13 cellular contexts compared by ENCODE assay signal in the genomic region with DNA sequence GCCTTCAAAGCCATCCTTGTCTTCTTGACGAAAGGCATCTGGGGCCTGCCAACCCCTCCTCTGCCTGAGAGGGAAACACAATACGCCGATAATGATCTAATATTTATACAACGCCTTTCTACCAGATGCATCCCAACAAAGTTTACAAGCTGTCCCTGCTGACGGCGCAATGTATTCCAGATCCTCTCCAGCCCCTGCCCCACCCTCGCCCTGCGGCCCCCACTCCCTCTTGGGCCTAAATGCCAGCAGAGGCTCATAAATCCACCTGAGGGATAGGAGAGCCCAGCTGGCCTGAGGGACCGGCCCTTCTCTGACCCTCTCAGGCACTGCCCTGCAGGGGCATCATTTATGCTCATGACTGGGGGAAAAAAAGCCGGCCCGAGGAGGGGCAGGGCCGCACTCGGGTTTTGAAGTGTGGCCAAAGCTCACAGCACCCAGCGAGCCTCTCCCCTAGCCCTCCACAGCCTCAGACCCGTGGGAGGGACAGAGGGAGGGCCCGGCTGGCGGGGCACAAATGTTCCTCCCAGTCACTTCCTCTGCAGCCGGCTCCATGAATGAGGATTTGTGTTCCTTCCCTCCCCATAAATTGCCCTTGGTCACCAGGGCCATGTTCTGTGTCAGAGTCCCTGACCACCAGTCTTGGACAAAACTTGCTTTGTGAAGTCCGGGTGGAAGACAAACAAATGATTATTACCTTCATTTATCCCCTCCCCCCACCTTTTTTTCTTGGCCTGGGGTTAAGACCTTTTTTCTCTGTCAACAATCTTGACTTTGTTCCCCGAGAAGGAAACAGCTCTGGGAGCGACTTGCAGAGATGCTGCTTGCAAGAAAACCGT.
DNase-seq lines count a peak whose midpoint lies in the region; ATAC-seq and TF ChIP-seq lines count a peak whose summit lies in the region.
"Had no signal": no experiment of that assay in that cellular context is flagged by ENCODE, and none has a peak within 500 bp of the region (broad histone marks: within the 10 kb centered on the region; RNA-seq: fewer than 3 reads in every experiment).

No MANE protein-coding gene starts in this region.

- H3K9me3 ChIP-seq in mammary epithelial cell (replicated peaks; ENCODE audit: insufficient read depth, low read length), result no peaks in the 10 kb centered on the region
- no peaks in the 10 kb centered on the region for H3K9me3 ChIP-seq in smooth muscle cell (replicated peaks; ENCODE audit: low read depth)

- no peak overlapping the region for H3K9ac ChIP-seq in mammary epithelial cell (ENCODE audit: insufficient read depth, low read length)
- H3K9ac ChIP-seq in smooth muscle cell (ENCODE audit: low read depth), result no peak overlapping the region

- intact Hi-C loops in mammary epithelial cell (cut with micrococcal nuclease), result no loop called here

- BruUV-seq in mammary epithelial cell (replicated peaks; lab: Mats Ljungman, UMichigan), result no TSS peak

- no peaks in the 10 kb centered on the region for H3F3A ChIP-seq in smooth muscle cell (ENCODE audit: low read depth)

- no peaks in the 10 kb centered on the region for H4K20me1 ChIP-seq in mammary epithelial cell (ENCODE audit: insufficient read depth, low read length)
- no peaks in the 10 kb centered on the region for H4K20me1 ChIP-seq in smooth muscle cell (ENCODE audit: low read depth)

- H3K27ac ChIP-seq in mammary epithelial cell (ENCODE audit: insufficient read depth, low read depth, low read length) (no peak overlapping the region), smooth muscle cell (ENCODE audit: low read depth) (no peak overlapping the region)

- no peaks in the 10 kb centered on the region for H3K79me2 ChIP-seq in mammary epithelial cell (ENCODE audit: insufficient read depth, low read length)
- no peaks in the 10 kb centered on the region for H3K79me2 ChIP-seq in smooth muscle cell (ENCODE audit: low read depth)

- DNase-seq in HFF-Myc (ENCODE audit: extremely low read depth, low read depth) (peak; percentile 52), mammary epithelial cell (no peak), left kidney (ENCODE audit: low read depth, low spot score) (peak; percentile 96), smooth muscle cell (lab: John Stamatoyannopoulos, UW; ENCODE audit: unreplicated experiment) (no peak), foreskin fibroblast (no peak), iPS-NIHi11 (ENCODE audit: low spot score) (no peak), KBM-7 (no peak)
- DNase-seq: activated CD4-positive, alpha-beta T cell treated with anti-CD3 and anti-CD28 coated beads for 1 hour; effector memory CD8-positive, alpha-beta T cell; IMR-90; SHP77 had no signal

- dilution Hi-C loops in mammary epithelial cell (cut with HindIII; ENCODE audit: low sequenced_read_pairs), result no loop called here

- H3K4me1 ChIP-seq in mammary epithelial cell (ENCODE audit: insufficient read depth, low read length) (peaks cover 33% of the 10 kb centered on the region), smooth muscle cell (ENCODE audit: low read depth) (peaks cover 4% of the 10 kb centered on the region)

- H3K27me3 ChIP-seq in mammary epithelial cell (ENCODE audit: insufficient read depth, low read length) (no peaks in the 10 kb centered on the region), smooth muscle cell (ENCODE audit: low read depth) (peaks cover 5% of the 10 kb centered on the region)

- CTCF ChIA-PET in mammary epithelial cell (lab: Charles Lee; ENCODE audit: low non-redundant PET), result no interaction called here

- H2AFZ ChIP-seq in mammary epithelial cell (ENCODE audit: low read depth, low read length), result peak overlapping the region; percentile 77
- no peak overlapping the region for H2AFZ ChIP-seq in smooth muscle cell (ENCODE audit: low read depth)

- H3K36me3 ChIP-seq in mammary epithelial cell (ENCODE audit: insufficient read depth, low read length) (no peaks in the 10 kb centered on the region), smooth muscle cell (ENCODE audit: low read depth) (no peaks in the 10 kb centered on the region)

- no peak for ATAC-seq in GM21576 (IDR thresholded peaks at IDR 0.05; ENCODE audit: unreplicated experiment)
- ATAC-seq: activated naive CD4-positive, alpha-beta T cell treated with anti-CD3 and anti-CD28 coated beads, Interleukin-2, amount 50 U/mL, for 72 hours; effector memory CD8-positive, alpha-beta T cell had no signal

- WGBS in mammary epithelial cell (ENCODE audit: low coverage, missing lambda C conversion rate), result 34% methylated on average over 13 of the region's 22 CpGs
- 33% methylated on average over 22 of the region's 22 CpGs for WGBS in smooth muscle cell (ENCODE audit: low lambda C conversion rate)

- H3K4me2 ChIP-seq in mammary epithelial cell (ENCODE audit: insufficient read depth, low read depth, low read length) (peak overlapping the region; percentile 2), smooth muscle cell (peak overlapping the region; percentile 15)

- in situ Hi-C loops in mammary epithelial cell (cut with MboI; ENCODE audit: low sequenced_read_pairs in 2 of 2) (no loop called here), KBM-7 (cut with MboI; ENCODE audit: low pct_unique_long_range_greater_than_20kb, low sequenced_read_pairs) (no loop called here)

- no peak overlapping the region for H3K4me3 ChIP-seq in HFF-Myc (replicated peaks; ENCODE audit: low read depth, low read length)
- H3K4me3 ChIP-seq in mammary epithelial cell (replicated peaks in 1 of 3; ENCODE audit: insufficient read depth in 1 of 3, low read depth in 2 of 3, low read length in 3 of 3), result no peak overlapping the region
- no peak overlapping the region for H3K4me3 ChIP-seq in smooth muscle cell
- H3K4me3 ChIP-seq in foreskin fibroblast (ENCODE audit: low read depth in 1 of 2, low read length in 2 of 2), result no peak overlapping the region

- no peak for TF ChIP-seq CTCF in HFF-Myc (IDR thresholded peaks at IDR 0.05; ENCODE audit: low read depth, low read length, missing control alignments)
- TF ChIP-seq CTCF in mammary epithelial cell (conservative IDR thresholded peaks at IDR 0.05 in 1 of 2, IDR thresholded peaks at IDR 0.05 in 1 of 2; ENCODE audit: extremely low read depth in 1 of 2, insufficient read depth in 1 of 2, low read depth in 1 of 2, low read length in 2 of 2), result no peak
- TF ChIP-seq CTCF in smooth muscle cell (IDR thresholded peaks at IDR 0.05; ENCODE audit: borderline replicate concordance, insufficient read depth, poor library complexity, severe bottlenecking), result no peak
- no peak for TF ChIP-seq CTCF in foreskin fibroblast (IDR thresholded peaks at IDR 0.05; ENCODE audit: low read depth, low read length)

Comparison
In these comparisons a context has a peak if more than half of its experiments do, and no peak if none do; other contexts are left out.
1. DNase-seq: peak in HFF-Myc (single experiment) and left kidney (single experiment); none in mammary epithelial cell (single experiment), smooth muscle cell (single experiment), foreskin fibroblast (0 of 2), iPS-NIHi11 (single experiment) and KBM-7 (single experiment).